ENCODE assay signal across 1 cellular context in genomic region chr13:38697628-38698333, GRCh38.
TF ChIP-seq lines count a peak whose summit lies in the region.

No MANE protein-coding gene starts in this region.

TF ChIP-seq in WTC11, 78 proteins besides CTCF, POLR2A, EP300 and RAD21 (continued from another document):
- TF ChIP-seq STAT6 (CRISPR knock-in tag; conservative IDR thresholded peaks at IDR 0.05; ENCODE audit: low read depth) (no peak), FOXP4 (CRISPR knock-in tag; IDR thresholded peaks at IDR 0.05) (no peak), ZNF121 (CRISPR knock-in tag; IDR thresholded peaks at IDR 0.05) (no peak), GRHL2 (CRISPR knock-in tag; IDR thresholded peaks at IDR 0.05; ENCODE audit: insufficient replicate concordance, severe bottlenecking) (no peak), CREB1 (CRISPR knock-in tag; IDR thresholded peaks at IDR 0.05) (no peak), OVOL2 (CRISPR knock-in tag; IDR thresholded peaks at IDR 0.05; ENCODE audit: borderline replicate concordance) (no peak), AFF4 (CRISPR knock-in tag; IDR thresholded peaks at IDR 0.05; ENCODE audit: borderline replicate concordance) (no peak), AR (CRISPR knock-in tag; IDR thresholded peaks at IDR 0.05) (no peak)
